In genomic region chr10:51910189-51910588, GRCh38 we compare ENCODE assay signal across 19 cellular contexts.
"Had no signal": no experiment of that assay in that cellular context is flagged by ENCODE, and none has a peak within 500 bp of the region (broad histone marks: within the 10 kb centered on the region; RNA-seq: fewer than 3 reads in every experiment).

No MANE protein-coding gene starts in this region.

- H3K36me3 ChIP-seq: esophagus squamous epithelium, left lung, thoracic aorta, upper lobe of right lung had no signal

- H3K27ac ChIP-seq: esophagus squamous epithelium, left lung, thoracic aorta, upper lobe of right lung had no signal

- H3K9me3 ChIP-seq: esophagus squamous epithelium, left lung, mucosa of descending colon, thoracic aorta, upper lobe of right lung had no signal

- H3K36me3 Mint-ChIP-seq: activated naive CD4-positive, alpha-beta T cell treated with anti-CD3 and anti-CD28 coated beads, Interleukin-2, amount 50 U/mL, for 72 hours; naive thymus-derived CD4-positive, alpha-beta T cell; stimulated activated effector memory CD8-positive, alpha-beta T cell treated with anti-CD3 and anti-CD28 coated beads, Interleukin-12 subunit alpha, Interleukin-12 subunit beta, amount 100 ng/mL, for 72 hours had no signal

- H3K9me3 Mint-ChIP-seq: activated B cell treated with CpG ODN at 0.5 μM for 24 hours; activated CD8-positive, alpha-beta T cell treated with anti-CD3 and anti-CD28 coated beads for 36 hours; activated naive CD4-positive, alpha-beta T cell treated with anti-CD3 and anti-CD28 coated beads, Interleukin-2, amount 50 U/mL, for 72 hours; activated T-cell treated with anti-CD3 and anti-CD28 coated beads, Interleukin-2, amount 50 U/mL, for 72 hours; naive thymus-derived CD4-positive, alpha-beta T cell; stimulated activated effector memory CD8-positive, alpha-beta T cell treated with anti-CD3 and anti-CD28 coated beads, Interleukin-12 subunit alpha, Interleukin-12 subunit beta, amount 100 ng/mL, for 72 hours; T-helper 1 cell treated with Interleukin-12 subunit alpha and Interleukin-12 subunit beta and Interleukin-4 antibody, amounts not matched to agents 30 μg/mL and 1 μg/mL, for 36 hours had no signal

- H3K4me1 ChIP-seq: esophagus squamous epithelium, upper lobe of right lung had no signal

- H3K4me3 ChIP-seq: esophagus squamous epithelium, left lung, mucosa of descending colon, thoracic aorta, upper lobe of right lung had no signal

- H3K27me3 Mint-ChIP-seq: activated B cell treated with CpG ODN at 0.5 μM for 24 hours; activated CD8-positive, alpha-beta T cell treated with anti-CD3 and anti-CD28 coated beads for 36 hours had no signal

- DNase-seq: activated B cell treated with CpG ODN at 0.5 μM for 24 hours; activated CD4-positive, alpha-beta T cell treated with anti-CD3 and anti-CD28 coated beads for 48 hours; activated CD8-positive, alpha-beta memory T cell treated with anti-CD3 and anti-CD28 coated beads, Interleukin-2, amount 50 U/mL, for 48 hours; activated CD8-positive, alpha-beta T cell treated with anti-CD3 and anti-CD28 coated beads for 36 hours; activated gamma-delta T cell; activated T-cell treated with anti-CD3 and anti-CD28 coated beads, Interleukin-2, amount 50 U/mL, for 72 hours; amniotic stem cell; esophagus squamous epithelium; kidney; left lung; mucosa of descending colon; naive thymus-derived CD4-positive, alpha-beta T cell; posterior cingulate gyrus; retina; upper lobe of right lung had no signal

- H3K27ac Mint-ChIP-seq: activated B cell treated with CpG ODN at 0.5 μM for 24 hours; activated CD8-positive, alpha-beta T cell treated with anti-CD3 and anti-CD28 coated beads for 36 hours; activated naive CD4-positive, alpha-beta T cell treated with anti-CD3 and anti-CD28 coated beads, Interleukin-2, amount 50 U/mL, for 72 hours; activated T-cell treated with anti-CD3 and anti-CD28 coated beads, Interleukin-2, amount 50 U/mL, for 72 hours; naive thymus-derived CD4-positive, alpha-beta T cell; stimulated activated effector memory CD8-positive, alpha-beta T cell treated with anti-CD3 and anti-CD28 coated beads, Interleukin-12 subunit alpha, Interleukin-12 subunit beta, amount 100 ng/mL, for 72 hours; T-helper 1 cell treated with Interleukin-12 subunit alpha and Interleukin-12 subunit beta and Interleukin-4 antibody, amounts not matched to agents 30 μg/mL and 1 μg/mL, for 36 hours had no signal

- H3K27me3 ChIP-seq: esophagus squamous epithelium, left lung, upper lobe of right lung had no signal

- H3K4me1 Mint-ChIP-seq: activated B cell treated with CpG ODN at 0.5 μM for 24 hours; naive thymus-derived CD4-positive, alpha-beta T cell; stimulated activated effector memory CD8-positive, alpha-beta T cell treated with anti-CD3 and anti-CD28 coated beads, Interleukin-12 subunit alpha, Interleukin-12 subunit beta, amount 100 ng/mL, for 72 hours had no signal

- H3K4me3 Mint-ChIP-seq: activated B cell treated with CpG ODN at 0.5 μM for 24 hours; activated CD8-positive, alpha-beta T cell treated with anti-CD3 and anti-CD28 coated beads for 36 hours; activated T-cell treated with anti-CD3 and anti-CD28 coated beads, Interleukin-2, amount 50 U/mL, for 72 hours; naive thymus-derived CD4-positive, alpha-beta T cell; stimulated activated effector memory CD8-positive, alpha-beta T cell treated with anti-CD3 and anti-CD28 coated beads, Interleukin-12 subunit alpha, Interleukin-12 subunit beta, amount 100 ng/mL, for 72 hours; T-helper 1 cell treated with Interleukin-12 subunit alpha and Interleukin-12 subunit beta and Interleukin-4 antibody, amounts not matched to agents 30 μg/mL and 1 μg/mL, for 36 hours had no signal

- ATAC-seq: activated CD8-positive, alpha-beta T cell treated with anti-CD3 and anti-CD28 coated beads for 36 hours; activated naive CD4-positive, alpha-beta T cell treated with anti-CD3 and anti-CD28 coated beads, Interleukin-2, amount 50 U/mL, for 72 hours; activated T-cell treated with anti-CD3 and anti-CD28 coated beads, Interleukin-2, amount 50 U/mL, for 72 hours; left lung; mucosa of descending colon; naive thymus-derived CD4-positive, alpha-beta T cell; stimulated activated effector memory CD8-positive, alpha-beta T cell treated with anti-CD3 and anti-CD28 coated beads, Interleukin-12 subunit alpha, Interleukin-12 subunit beta, amount 100 ng/mL, for 72 hours; upper lobe of right lung had no signal
